In genomic region chr10:129047585-129047984, GRCh38 we compare ENCODE assay signal across 29 cellular contexts.
"Had no signal": no experiment of that assay in that cellular context is flagged by ENCODE, and none has a peak within 500 bp of the region (broad histone marks: within the 10 kb centered on the region; RNA-seq: fewer than 3 reads in every experiment).

No MANE protein-coding gene starts in this region.

- H3K9me3 ChIP-seq: stomach, suprapubic skin, testis, thoracic aorta, thyroid gland, tibial artery, tibial nerve, transverse colon, upper lobe of left lung, upper lobe of right lung, uterus, vagina had no signal

- H3K4me1 ChIP-seq: stomach, testis, transverse colon, upper lobe of left lung, upper lobe of right lung, uterus, vagina had no signal

- H3K27me3 Mint-ChIP-seq: stimulated activated naive CD8-positive, alpha-beta T cell treated with anti-CD3 and anti-CD28 coated beads, Interleukin-15, amount 100 ng/mL, for 72 hours had no signal

- FAIRE-seq: urothelium cell line had no signal

- H3K27ac Mint-ChIP-seq: stimulated activated effector memory CD8-positive, alpha-beta T cell treated with anti-CD3 and anti-CD28 coated beads, Interleukin-12 subunit alpha, Interleukin-12 subunit beta, amount 100 ng/mL, for 72 hours; stimulated activated memory B cell treated with anti-CD40 and anti-IgM and Interleukin-4, amounts not matched to agents 10 μg/mL and 1 μg/mL and 100 μg/mL, for 72 hours; stimulated activated naive B cell treated with anti-CD40 and anti-IgM and Interleukin-4, amounts not matched to agents 10 μg/mL and 1 μg/mL and 100 μg/mL, for 72 hours; stimulated activated naive CD8-positive, alpha-beta T cell treated with anti-CD3 and anti-CD28 coated beads, Interleukin-15, amount 100 ng/mL, for 72 hours; stimulated activated naive CD8-positive, alpha-beta T cell treated with anti-CD3 and anti-CD28 coated beads, Interleukin-15, Interleukin-2, amounts not matched to agents 100 ng/mL and 50 ng/mL, for 24 hours; type B pancreatic cell had no signal

- H3K4me3 ChIP-seq: stomach, suprapubic skin, testis, thoracic aorta, thyroid gland, tibial artery, tibial nerve, transverse colon, upper lobe of left lung, upper lobe of right lung, uterus, vagina had no signal

- H3K27ac ChIP-seq: stomach, suprapubic skin, testis, thoracic aorta, thyroid gland, tibial artery, transverse colon, upper lobe of left lung, upper lobe of right lung, uterus, vagina had no signal

- H3K36me3 ChIP-seq: stomach, suprapubic skin, thoracic aorta, thyroid gland, tibial artery, tibial nerve, transverse colon, upper lobe of left lung, upper lobe of right lung, uterus, vagina had no signal

- H3K9me3 Mint-ChIP-seq: stimulated activated effector memory CD8-positive, alpha-beta T cell treated with anti-CD3 and anti-CD28 coated beads, Interleukin-12 subunit alpha, Interleukin-12 subunit beta, amount 100 ng/mL, for 72 hours; stimulated activated naive B cell treated with anti-CD40 and anti-IgM and Interleukin-4, amounts not matched to agents 10 μg/mL and 1 μg/mL and 100 μg/mL, for 72 hours; stimulated activated naive CD8-positive, alpha-beta T cell treated with anti-CD3 and anti-CD28 coated beads, Interleukin-15, amount 100 ng/mL, for 72 hours; stimulated activated naive CD8-positive, alpha-beta T cell treated with anti-CD3 and anti-CD28 coated beads, Interleukin-15, Interleukin-2, amounts not matched to agents 100 ng/mL and 50 ng/mL, for 24 hours; type B pancreatic cell had no signal

- H3K27me3 ChIP-seq: testis, thyroid gland, upper lobe of left lung, uterus had no signal

- H3K36me3 Mint-ChIP-seq: stimulated activated effector memory CD8-positive, alpha-beta T cell treated with anti-CD3 and anti-CD28 coated beads, Interleukin-12 subunit alpha, Interleukin-12 subunit beta, amount 100 ng/mL, for 72 hours; stimulated activated memory B cell treated with anti-CD40 and anti-IgM and Interleukin-4, amounts not matched to agents 10 μg/mL and 1 μg/mL and 100 μg/mL, for 72 hours; stimulated activated naive B cell treated with anti-CD40 and anti-IgM and Interleukin-4, amounts not matched to agents 10 μg/mL and 1 μg/mL and 100 μg/mL, for 72 hours; type B pancreatic cell had no signal

- ATAC-seq: stimulated activated effector memory CD8-positive, alpha-beta T cell treated with anti-CD3 and anti-CD28 coated beads, Interleukin-12 subunit alpha, Interleukin-12 subunit beta, amount 100 ng/mL, for 72 hours; stimulated activated memory B cell treated with anti-CD40 and anti-IgM and Interleukin-4, amounts not matched to agents 10 μg/mL and 1 μg/mL and 100 μg/mL, for 72 hours; stimulated activated naive B cell treated with anti-CD40 and anti-IgM and Interleukin-4, amounts not matched to agents 10 μg/mL and 1 μg/mL and 100 μg/mL, for 72 hours; stimulated activated naive CD8-positive, alpha-beta T cell treated with anti-CD3 and anti-CD28 coated beads, Interleukin-15, amount 100 ng/mL, for 72 hours; stimulated activated naive CD8-positive, alpha-beta T cell treated with anti-CD3 and anti-CD28 coated beads, Interleukin-15, Interleukin-2, amounts not matched to agents 100 U/mL and 50 U/mL, for 24 hours; upper lobe of right lung had no signal

- DNase-seq: stimulated activated CD4-positive, alpha-beta T cell treated with anti-CD3 and anti-CD28 coated beads, Interleukin-2, amount 100 ng/mL, for 48 hours; stimulated activated CD4-positive, alpha-beta T cell treated with anti-CD3 and anti-CD28 coated beads, Interleukin-4, amount 100 ng/mL, for 1 hour; stimulated activated CD4-positive, alpha-beta T cell treated with anti-CD3 and anti-CD28 coated beads, Interleukin-4, amount 100 ng/mL, for 24 hours; stimulated activated CD4-positive, alpha-beta T cell treated with anti-CD3 and anti-CD28 coated beads, Interleukin-4, amount 100 ng/mL, for 4 hours; stimulated activated CD8-positive, alpha-beta memory T cell treated with anti-CD3 and anti-CD28 coated beads, Interleukin-4, amount 100 ng/mL, for 48 hours; stimulated activated naive B cell treated with anti-CD40 and anti-IgM and Interleukin-4, amounts not matched to agents 10 μg/mL and 1 μg/mL and 100 μg/mL, for 72 hours; stimulated activated naive CD4-positive, alpha-beta T cell; stimulated activated naive CD4-positive, alpha-beta T cell treated with Interleukin-2 at 50 U/mL for 16 hours; stimulated activated naive CD8-positive, alpha-beta T cell treated with anti-CD3 and anti-CD28 coated beads, Interleukin-15, amount 100 ng/mL, for 72 hours; stimulated activated naive CD8-positive, alpha-beta T cell treated with anti-CD3 and anti-CD28 coated beads, Interleukin-15, Interleukin-2, amounts not matched to agents 100 U/mL and 50 U/mL, for 24 hours; stomach; substantia nigra; testis; thyroid gland; tibial artery; transverse colon; trophoblast cell; upper lobe of left lung; upper lobe of right lung; uterus had no signal

- H3K4me3 Mint-ChIP-seq: stimulated activated effector memory CD8-positive, alpha-beta T cell treated with anti-CD3 and anti-CD28 coated beads, Interleukin-12 subunit alpha, Interleukin-12 subunit beta, amount 100 ng/mL, for 72 hours; stimulated activated memory B cell treated with anti-CD40 and anti-IgM and Interleukin-4, amounts not matched to agents 10 μg/mL and 1 μg/mL and 100 μg/mL, for 72 hours; stimulated activated naive B cell treated with anti-CD40 and anti-IgM and Interleukin-4, amounts not matched to agents 10 μg/mL and 1 μg/mL and 100 μg/mL, for 72 hours; stimulated activated naive CD8-positive, alpha-beta T cell treated with anti-CD3 and anti-CD28 coated beads, Interleukin-15, amount 100 ng/mL, for 72 hours; stimulated activated naive CD8-positive, alpha-beta T cell treated with anti-CD3 and anti-CD28 coated beads, Interleukin-15, Interleukin-2, amounts not matched to agents 100 ng/mL and 50 ng/mL, for 24 hours; type B pancreatic cell had no signal
